Comparison of ENCODE assay signal across 9 cellular contexts in genomic region chr11:10108901-10109665, GRCh38.
DNase-seq lines count a peak whose midpoint lies in the region; TF ChIP-seq lines count a peak whose summit lies in the region.
"Had no signal": no experiment of that assay in that cellular context is flagged by ENCODE, and none has a peak within 500 bp of the region (broad histone marks: within the 10 kb centered on the region; RNA-seq: fewer than 3 reads in every experiment).

No MANE protein-coding gene starts in this region.

- peaks cover 0 to 7% (median 0%) of the 10 kb centered on the region in 3 donors for H3K9me3 ChIP-seq in adrenal gland (replicated peaks in 1 of 3)
- H3K9me3 ChIP-seq in uterus: no peaks in the 10 kb centered on the region

- H3K27me3 ChIP-seq in adrenal gland (no peaks in the 10 kb centered on the region), uterus (no peaks in the 10 kb centered on the region)

- H3K27ac ChIP-seq in adrenal gland: peak overlapping the region in 1 of 5 donors; percentile 59
- H3K27ac ChIP-seq in uterus: peak overlapping the region; percentile 12 to 83

- H3K27me3 Mint-ChIP-seq in endothelial cell (ENCODE audit: unreplicated experiment): peaks cover 2% of the 10 kb centered on the region

- H3K4me3 ChIP-seq in adrenal gland (no peak overlapping the region), uterus (no peak overlapping the region)

- 40 to 53% (median 45%) methylated on average over 2 of the region's 2 CpGs for WGBS in adrenal gland, 4 donors

- no peak overlapping the region for H3K27ac Mint-ChIP-seq in endothelial cell (ENCODE audit: unreplicated experiment)

- TF ChIP-seq POLR2A in adrenal gland (IDR thresholded peaks at IDR 0.05): no peak
- no peak for TF ChIP-seq POLR2A in uterus (IDR thresholded peaks at IDR 0.05)

- H3K4me1 ChIP-seq in adrenal gland (replicated peaks in 1 of 2) (peaks cover 2 to 4% of the 10 kb centered on the region in 2 donors), uterus (peaks cover 0 to 9% of the 10 kb centered on the region in 2 donors)

- H3K36me3 ChIP-seq in adrenal gland (replicated peaks in 1 of 2) (no peaks in the 10 kb centered on the region), uterus (no peaks in the 10 kb centered on the region)

- H3K4me1 Mint-ChIP-seq in endothelial cell (ENCODE audit: unreplicated experiment): peaks cover 13% of the 10 kb centered on the region

- no peak overlapping the region for H3K4me3 Mint-ChIP-seq in endothelial cell (ENCODE audit: unreplicated experiment)

- DNase-seq in NCI-H1417 (lab: John Stamatoyannopoulos, UW) (peak in 2 of 3 experiments; percentile 15 to 88), NCI-H1417 treated with DMSO at 0.1 percent for 48 hours (lab: John Stamatoyannopoulos, UW) (no peak), adrenal gland (peak in 6 of 7 donors; percentile 13 to 66 (median 26)), iris pigment epithelial cell (ENCODE audit: low read depth) (peak; percentile 30), uterus (peak; percentile 28 to 36), endothelial cell (ENCODE audit: low spot score) (no peak), SHP77 treated with DMSO at 0.1 percent for 48 hours (lab: John Stamatoyannopoulos, UW) (no peak), T-helper 2 cell (no peak)
- DNase-seq: activated CD8-positive, alpha-beta memory T cell treated with anti-CD3 and anti-CD28 coated beads, Interleukin-2, amount 50 U/mL, for 4 hours had no signal

- H3K36me3 Mint-ChIP-seq in endothelial cell (ENCODE audit: low read depth, unreplicated experiment): peaks cover 4% of the 10 kb centered on the region

- intact Hi-C loops in adrenal gland (cut with DNase I) (no loop called here), uterus (cut with DNase I; ENCODE audit: low total_unique reads) (no loop called here)

- no peaks in the 10 kb centered on the region for H3K9me3 Mint-ChIP-seq in endothelial cell (ENCODE audit: unreplicated experiment)

- TF ChIP-seq CTCF in adrenal gland (IDR thresholded peaks at IDR 0.05) (no peak), uterus (IDR thresholded peaks at IDR 0.05) (no peak), endothelial cell (IDR thresholded peaks at IDR 0.05; ENCODE audit: unreplicated experiment) (no peak)

Comparison
In these comparisons a context has a peak if more than half of its experiments do, and no peak if none do; other contexts are left out.
1. DNase-seq: peak in NCI-H1417 (2 of 3), adrenal gland (6 of 7), iris pigment epithelial cell (single experiment) and uterus (2 of 2); none in NCI-H1417 treated with DMSO at 0.1 percent for 48 hours (single experiment), endothelial cell (single experiment), SHP77 treated with DMSO at 0.1 percent for 48 hours (single experiment) and T-helper 2 cell (0 of 5).